Comparison of ENCODE assay signal across 8 cellular contexts in genomic region chr1:58902830-58903229, GRCh38.
DNase-seq lines count a peak whose midpoint lies in the region; ATAC-seq and TF ChIP-seq lines count a peak whose summit lies in the region.

No MANE protein-coding gene starts in this region.

- no peaks in the 10 kb centered on the region for H3K27me3 ChIP-seq in H9 (ENCODE audit: insufficient read depth, low read length)
- H3K27me3 ChIP-seq in spleen (replicated peaks in 1 of 7): no peaks in the 10 kb centered on the region

- TF ChIP-seq CTCF in H9 (conservative IDR thresholded peaks at IDR 0.05) (no peak), glutamatergic neuron (IDR thresholded peaks at IDR 0.05; ENCODE audit: partially characterized antibody, unreplicated experiment) (no peak), spleen (IDR thresholded peaks at IDR 0.05 in 8 of 11, conservative IDR thresholded peaks at IDR 0.05 in 3 of 11) (no peak)

- no peak overlapping the region for H3K14ac ChIP-seq in H9 (ENCODE audit: insufficient read depth, low read length)

- H3K36me3 Mint-ChIP-seq in H9 (ENCODE audit: insufficient read depth in 1 of 3, low read depth in 3 of 3) (no peaks in the 10 kb centered on the region), glutamatergic neuron (ENCODE audit: unreplicated experiment) (no peaks in the 10 kb centered on the region)
- no peaks in the 10 kb centered on the region for H3K36me3 Mint-ChIP-seq in activated CD4-positive, alpha-beta memory T cell treated with anti-CD3 and anti-CD28 coated beads for 36 hours

- no peak overlapping the region for H3K27ac ChIP-seq in H9 (ENCODE audit: insufficient read length, low read depth, low read length)
- H3K27ac ChIP-seq in spleen: peak overlapping the region; percentile 80 to 97 (median 93)

- POLR2A ChIA-PET in activated CD4-positive, alpha-beta memory T cell treated with anti-CD3 and anti-CD28 coated beads for 36 hours (lab: Charles Lee): interaction anchor here (0.6 to 1.2 kb wide), 2 partner anchors 20 to 119 kb away, joined by 3 to 7 read pairs; partner anchors contain the start of gene JUN
- POLR2A ChIA-PET in HEK293T (lab: Yijun Ruan, JAX): interaction anchor here (0.6 to 1.3 kb wide), 8 partner anchors 8 to 160 kb away, joined by 3 to 5 read pairs (median 3); partner anchors contain the start of gene JUN

- H3K79me1 ChIP-seq in H9 (ENCODE audit: insufficient read depth, low read depth, low read length, poor library complexity, severe bottlenecking): no peaks in the 10 kb centered on the region

- H3K9me3 ChIP-seq in H9 (ENCODE audit: control insufficient read depth, low read depth, low read length): no peaks in the 10 kb centered on the region
- no peaks in the 10 kb centered on the region for H3K9me3 ChIP-seq in spleen

- no peak overlapping the region for H4K8ac ChIP-seq in H9 (replicated peaks; ENCODE audit: insufficient read length, low read depth, low read length)

- H2BK15ac ChIP-seq in H9 (ENCODE audit: low read depth, low read length): no peak overlapping the region

- CTCF ChIA-PET in activated CD4-positive, alpha-beta memory T cell treated with anti-CD3 and anti-CD28 coated beads for 36 hours (lab: Charles Lee): interaction anchor here (0.8 to 1.5 kb wide), 3 partner anchors 119 to 856 kb away, joined by 3 to 4 read pairs (median 3); partner anchors contain the start of gene JUN
- CTCF ChIA-PET in HEK293T (lab: Yijun Ruan, JAX): no interaction called here

- DNase-seq in H9 (no peak), glutamatergic neuron (no peak), spleen (no peak), HEK293T (ENCODE audit: extremely low spot score) (no peak), left colon (no peak)
- no peak for DNase-seq in activated CD4-positive, alpha-beta memory T cell treated with anti-CD3 and anti-CD28 coated beads for 36 hours

- no peak overlapping the region for H3T11ph ChIP-seq in H9 (ENCODE audit: low read length)

- no peak overlapping the region for H4K5ac ChIP-seq in H9 (ENCODE audit: insufficient read length, low read depth, low read length)

- H3K4me1 ChIP-seq in H9 (ENCODE audit: insufficient read depth, low read length): no peaks in the 10 kb centered on the region
- peaks cover 23 to 57% (median 37%) of the 10 kb centered on the region in 6 donors for H3K4me1 ChIP-seq in spleen

- no peak overlapping the region for H3K23ac ChIP-seq in H9 (ENCODE audit: insufficient read length, low read depth, low read length)

- no peak overlapping the region for H2BK12ac ChIP-seq in H9 (ENCODE audit: insufficient read length, low read depth, low read length)

- ATAC-seq in GM21447 (IDR thresholded peaks at IDR 0.05; ENCODE audit: unreplicated experiment): no peak
- ATAC-seq in GM18909 (IDR thresholded peaks at IDR 0.05; ENCODE audit: poor library complexity, unreplicated experiment): no peak
- no peak for ATAC-seq in left colon

- no peak overlapping the region for H2BK20ac ChIP-seq in H9 (ENCODE audit: low read depth, low read length, poor library complexity, severe bottlenecking)

- H2BK5ac ChIP-seq in H9 (ENCODE audit: insufficient read length, low read length): no peak overlapping the region

- peak overlapping the region in 5 of 8 donors; percentile 44 to 72 (median 47) for H3K4me3 ChIP-seq in spleen

- H2AFZ ChIP-seq in H9 (ENCODE audit: low read length): no peak overlapping the region

- no peak overlapping the region for H3K4ac ChIP-seq in H9 (ENCODE audit: low read depth, low read length)

- peak overlapping the region; percentile 48 to 67; a peak in 3 of 5 replicates for H3K4me3 Mint-ChIP-seq in H9
- H3K4me3 Mint-ChIP-seq in activated CD4-positive, alpha-beta memory T cell treated with anti-CD3 and anti-CD28 coated beads for 36 hours: peak overlapping the region; percentile 51
- H3K4me3 Mint-ChIP-seq in glutamatergic neuron (ENCODE audit: unreplicated experiment): peak overlapping the region; percentile 61

- H3K79me2 ChIP-seq in H9 (ENCODE audit: insufficient read depth, low read length): no peaks in the 10 kb centered on the region

- no peak overlapping the region for H2BK120ac ChIP-seq in H9 (ENCODE audit: low read depth, low read length, poor library complexity, severe bottlenecking)

- H3K36me3 ChIP-seq in spleen: no peaks in the 10 kb centered on the region

- H3K27me3 Mint-ChIP-seq in H9 (ENCODE audit: low read depth): peaks cover 10% of the 10 kb centered on the region
- no peaks in the 10 kb centered on the region for H3K27me3 Mint-ChIP-seq in activated CD4-positive, alpha-beta memory T cell treated with anti-CD3 and anti-CD28 coated beads for 36 hours
- H3K27me3 Mint-ChIP-seq in glutamatergic neuron (ENCODE audit: unreplicated experiment): peaks cover 2% of the 10 kb centered on the region

- no peaks in the 10 kb centered on the region for H3K9me3 Mint-ChIP-seq in H9
- H3K9me3 Mint-ChIP-seq in activated CD4-positive, alpha-beta memory T cell treated with anti-CD3 and anti-CD28 coated beads for 36 hours: no peaks in the 10 kb centered on the region
- peaks cover 5% of the 10 kb centered on the region for H3K9me3 Mint-ChIP-seq in glutamatergic neuron (ENCODE audit: unreplicated experiment)

- WGBS in H9 (ENCODE audit: extremely low coverage, insufficient read length, low lambda C conversion rate): no CpG with 5 or more reads among the region's 2 CpGs
- WGBS in spleen, 5 donors: 94 to 100% (median 96%) methylated on average over 2 of the region's 2 CpGs

- peak overlapping the region; percentile 71 for H3K4me2 ChIP-seq in H9 (ENCODE audit: insufficient read depth, insufficient read length, low read length)

- H4K91ac ChIP-seq in H9 (ENCODE audit: insufficient read length, low read depth, low read length): no peak overlapping the region

- H3K27ac Mint-ChIP-seq in H9 (peak overlapping the region in 1 of 3 experiments; percentile 62; a peak in 1 of 7 replicates), glutamatergic neuron (ENCODE audit: unreplicated experiment) (no peak overlapping the region)
- peak overlapping the region; percentile 75 for H3K27ac Mint-ChIP-seq in activated CD4-positive, alpha-beta memory T cell treated with anti-CD3 and anti-CD28 coated beads for 36 hours

- no peak overlapping the region for H2AK5ac ChIP-seq in H9 (ENCODE audit: insufficient read length, low read length)

- peaks cover 5% of the 10 kb centered on the region for H3K23me2 ChIP-seq in H9 (ENCODE audit: insufficient read length, low read depth, low read length, poor library complexity, severe bottlenecking)

- no peak overlapping the region for H3K9ac ChIP-seq in H9 (ENCODE audit: extremely low read depth, insufficient read length, low read length)

- no peak overlapping the region for H3K56ac ChIP-seq in H9 (ENCODE audit: insufficient read length, low read depth, low read length)

- intact Hi-C loops in activated CD4-positive, alpha-beta memory T cell treated with anti-CD3 and anti-CD28 coated beads for 36 hours (cut with micrococcal nuclease): loop anchor here (1.0 to 10.0 kb wide), 7 partner anchors 19 to 242 kb away; partner anchors contain the start of genes JUN and MYSM1
- intact Hi-C loops in spleen (cut with DNase I; ENCODE audit: low total_unique reads) (loop anchor here (10.0 kb wide), 2 partner anchors 242 to 392 kb away; partner anchors contain the start of gene FGGY), left colon (cut with DNase I, micrococcal nuclease) (no loop called here)

- H3K18ac ChIP-seq in H9 (ENCODE audit: insufficient read length, low read depth, low read length): no peak overlapping the region

- TF ChIP-seq POLR2A in spleen (IDR thresholded peaks at IDR 0.05): no peak

- H4K20me1 ChIP-seq in H9 (ENCODE audit: control insufficient read depth, insufficient read depth, insufficient read length): no peaks in the 10 kb centered on the region

- peaks cover 19 to 25% of the 10 kb centered on the region in 2 experiments for H3K4me1 Mint-ChIP-seq in H9
- peaks cover 10% of the 10 kb centered on the region for H3K4me1 Mint-ChIP-seq in activated CD4-positive, alpha-beta memory T cell treated with anti-CD3 and anti-CD28 coated beads for 36 hours (ENCODE audit: low read depth)
- peaks cover 10% of the 10 kb centered on the region for H3K4me1 Mint-ChIP-seq in glutamatergic neuron (ENCODE audit: low read depth, unreplicated experiment)

TF ChIP-seq in HEK293T, 16 proteins besides CTCF, POLR2A, EP300 and RAD21:
- TF ChIP-seq BHLHE40 (IDR thresholded peaks at IDR 0.05; ENCODE audit: borderline replicate concordance): no peak
- no peak for TF ChIP-seq TARDBP (IDR thresholded peaks at IDR 0.05)
- no peak for TF ChIP-seq FOXM1 (IDR thresholded peaks at IDR 0.05; ENCODE audit: borderline replicate concordance)
- no peak for TF ChIP-seq FOXA1 (IDR thresholded peaks at IDR 0.05)

Comparison
In these comparisons a context has a peak if more than half of its experiments do, and no peak if none do; other contexts are left out.
1. intact Hi-C loops: an anchor here in activated CD4-positive, alpha-beta memory T cell treated with anti-CD3 and anti-CD28 coated beads for 36 hours (1.0 to 10.0 kb wide) and spleen (10.0 kb wide); none called in left colon.